In the genomic region with DNA sequence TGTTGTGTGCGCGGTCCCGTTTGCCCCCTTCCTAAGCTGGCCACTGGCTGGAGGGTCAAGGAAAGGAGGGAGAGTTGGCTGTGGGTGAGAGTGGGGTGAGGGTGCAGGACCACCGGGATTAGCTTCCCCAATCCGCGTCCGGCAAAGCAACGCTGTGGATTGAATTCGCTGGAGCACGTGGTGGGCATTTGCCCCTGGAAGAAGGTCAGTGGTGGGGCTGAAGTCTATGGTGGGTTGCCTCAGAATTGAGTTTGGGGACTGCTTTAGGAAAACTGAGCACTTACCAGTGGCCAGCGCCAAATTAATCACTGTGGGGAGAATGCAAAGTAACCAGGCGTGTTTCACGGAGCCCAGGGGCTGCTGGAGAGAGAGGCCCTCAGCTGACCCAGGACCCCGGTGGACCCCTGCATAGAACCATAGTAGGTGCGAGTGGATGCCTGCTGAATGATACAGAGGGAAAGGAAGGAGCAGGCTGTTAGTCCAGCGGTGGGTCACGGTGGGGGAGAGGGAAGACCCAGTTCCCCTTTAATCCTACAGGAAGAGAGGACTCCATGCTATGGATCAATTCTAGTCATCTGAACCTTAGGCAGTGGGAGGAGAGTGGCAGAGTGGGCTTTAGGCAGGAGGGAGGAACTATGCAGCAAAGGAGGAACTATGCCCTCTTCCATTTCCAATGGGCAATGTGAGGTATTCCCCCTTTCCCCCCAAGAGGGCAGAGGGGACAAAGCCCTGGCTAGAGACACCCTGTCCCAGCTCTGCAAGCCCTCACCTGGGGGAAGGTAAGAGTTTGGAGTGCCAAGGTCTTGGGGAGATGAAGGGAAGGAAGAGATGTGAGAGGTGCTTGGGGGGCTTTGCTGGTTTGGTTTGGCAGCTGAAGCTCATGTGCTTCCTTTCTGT, we compare ENCODE assay signal across 1 cellular context.
TF ChIP-seq lines count a peak whose summit lies in the region.

No MANE protein-coding gene starts in this region.

TF ChIP-seq in K562, 482 proteins besides CTCF, POLR2A, EP300 and RAD21 (continued from another document and continues in another):
- TF ChIP-seq, protein P1, sequence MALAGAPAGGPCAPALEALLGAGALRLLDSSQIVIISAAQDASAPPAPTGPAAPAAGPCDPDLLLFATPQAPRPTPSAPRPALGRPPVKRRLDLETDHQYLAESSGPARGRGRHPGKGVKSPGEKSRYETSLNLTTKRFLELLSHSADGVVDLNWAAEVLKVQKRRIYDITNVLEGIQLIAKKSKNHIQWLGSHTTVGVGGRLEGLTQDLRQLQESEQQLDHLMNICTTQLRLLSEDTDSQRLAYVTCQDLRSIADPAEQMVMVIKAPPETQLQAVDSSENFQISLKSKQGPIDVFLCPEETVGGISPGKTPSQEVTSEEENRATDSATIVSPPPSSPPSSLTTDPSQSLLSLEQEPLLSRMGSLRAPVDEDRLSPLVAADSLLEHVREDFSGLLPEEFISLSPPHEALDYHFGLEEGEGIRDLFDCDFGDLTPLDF (CRISPR knock-in tag; IDR thresholded peaks at IDR 0.05), result no peak
- no peak for TF ChIP-seq PPARD (CRISPR knock-in tag; IDR thresholded peaks at IDR 0.05)
- TF ChIP-seq SPI1 (IDR thresholded peaks at IDR 0.05; ENCODE audit: borderline replicate concordance, low read depth, low read length), result peak; percentile 59; the same call in 1 of the 2 replicates
- no peak for TF ChIP-seq FIP1L1 (IDR thresholded peaks at IDR 0.05; ENCODE audit: low read depth, low read length, poor library complexity, severe bottlenecking)
- TF ChIP-seq PKNOX1 (IDR thresholded peaks at IDR 0.05), result no peak
- TF ChIP-seq, protein P2, sequence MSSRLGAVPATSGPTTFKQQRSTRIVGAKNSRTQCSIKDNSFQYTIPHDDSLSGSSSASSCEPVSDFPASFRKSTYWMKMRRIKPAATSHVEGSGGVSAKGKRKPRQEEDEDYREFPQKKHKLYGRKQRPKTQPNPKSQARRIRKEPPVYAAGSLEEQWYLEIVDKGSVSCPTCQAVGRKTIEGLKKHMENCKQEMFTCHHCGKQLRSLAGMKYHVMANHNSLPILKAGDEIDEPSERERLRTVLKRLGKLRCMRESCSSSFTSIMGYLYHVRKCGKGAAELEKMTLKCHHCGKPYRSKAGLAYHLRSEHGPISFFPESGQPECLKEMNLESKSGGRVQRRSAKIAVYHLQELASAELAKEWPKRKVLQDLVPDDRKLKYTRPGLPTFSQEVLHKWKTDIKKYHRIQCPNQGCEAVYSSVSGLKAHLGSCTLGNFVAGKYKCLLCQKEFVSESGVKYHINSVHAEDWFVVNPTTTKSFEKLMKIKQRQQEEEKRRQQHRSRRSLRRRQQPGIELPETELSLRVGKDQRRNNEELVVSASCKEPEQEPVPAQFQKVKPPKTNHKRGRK (tag; IDR thresholded peaks at IDR 0.05), result no peak
- no peak; the same call in 1 of the 2 replicates for TF ChIP-seq VEZF1 (CRISPR knock-in tag; IDR thresholded peaks at IDR 0.05)
- TF ChIP-seq, protein P3, sequence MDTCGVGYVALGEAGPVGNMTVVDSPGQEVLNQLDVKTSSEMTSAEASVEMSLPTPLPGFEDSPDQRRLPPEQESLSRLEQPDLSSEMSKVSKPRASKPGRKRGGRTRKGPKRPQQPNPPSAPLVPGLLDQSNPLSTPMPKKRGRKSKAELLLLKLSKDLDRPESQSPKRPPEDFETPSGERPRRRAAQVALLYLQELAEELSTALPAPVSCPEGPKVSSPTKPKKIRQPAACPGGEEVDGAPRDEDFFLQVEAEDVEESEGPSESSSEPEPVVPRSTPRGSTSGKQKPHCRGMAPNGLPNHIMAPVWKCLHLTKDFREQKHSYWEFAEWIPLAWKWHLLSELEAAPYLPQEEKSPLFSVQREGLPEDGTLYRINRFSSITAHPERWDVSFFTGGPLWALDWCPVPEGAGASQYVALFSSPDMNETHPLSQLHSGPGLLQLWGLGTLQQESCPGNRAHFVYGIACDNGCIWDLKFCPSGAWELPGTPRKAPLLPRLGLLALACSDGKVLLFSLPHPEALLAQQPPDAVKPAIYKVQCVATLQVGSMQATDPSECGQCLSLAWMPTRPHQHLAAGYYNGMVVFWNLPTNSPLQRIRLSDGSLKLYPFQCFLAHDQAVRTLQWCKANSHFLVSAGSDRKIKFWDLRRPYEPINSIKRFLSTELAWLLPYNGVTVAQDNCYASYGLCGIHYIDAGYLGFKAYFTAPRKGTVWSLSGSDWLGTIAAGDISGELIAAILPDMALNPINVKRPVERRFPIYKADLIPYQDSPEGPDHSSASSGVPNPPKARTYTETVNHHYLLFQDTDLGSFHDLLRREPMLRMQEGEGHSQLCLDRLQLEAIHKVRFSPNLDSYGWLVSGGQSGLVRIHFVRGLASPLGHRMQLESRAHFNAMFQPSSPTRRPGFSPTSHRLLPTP (IDR thresholded peaks at IDR 0.05; ENCODE audit: borderline replicate concordance, extremely low read depth, insufficient read length), result no peak
- TF ChIP-seq ZNF280A (IDR thresholded peaks at IDR 0.05; ENCODE audit: low read depth, partially characterized antibody), result no peak
- TF ChIP-seq POLR2H (tag; IDR thresholded peaks at IDR 0.05; ENCODE audit: low read depth), result no peak
- no peak for TF ChIP-seq MLX (CRISPR knock-in tag; conservative IDR thresholded peaks at IDR 0.05)
- TF ChIP-seq SOX6 (IDR thresholded peaks at IDR 0.05), result no peak
- TF ChIP-seq, protein P4, sequence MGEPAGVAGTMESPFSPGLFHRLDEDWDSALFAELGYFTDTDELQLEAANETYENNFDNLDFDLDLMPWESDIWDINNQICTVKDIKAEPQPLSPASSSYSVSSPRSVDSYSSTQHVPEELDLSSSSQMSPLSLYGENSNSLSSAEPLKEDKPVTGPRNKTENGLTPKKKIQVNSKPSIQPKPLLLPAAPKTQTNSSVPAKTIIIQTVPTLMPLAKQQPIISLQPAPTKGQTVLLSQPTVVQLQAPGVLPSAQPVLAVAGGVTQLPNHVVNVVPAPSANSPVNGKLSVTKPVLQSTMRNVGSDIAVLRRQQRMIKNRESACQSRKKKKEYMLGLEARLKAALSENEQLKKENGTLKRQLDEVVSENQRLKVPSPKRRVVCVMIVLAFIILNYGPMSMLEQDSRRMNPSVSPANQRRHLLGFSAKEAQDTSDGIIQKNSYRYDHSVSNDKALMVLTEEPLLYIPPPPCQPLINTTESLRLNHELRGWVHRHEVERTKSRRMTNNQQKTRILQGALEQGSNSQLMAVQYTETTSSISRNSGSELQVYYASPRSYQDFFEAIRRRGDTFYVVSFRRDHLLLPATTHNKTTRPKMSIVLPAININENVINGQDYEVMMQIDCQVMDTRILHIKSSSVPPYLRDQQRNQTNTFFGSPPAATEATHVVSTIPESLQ (CRISPR knock-in tag; IDR thresholded peaks at IDR 0.05), result 0 out of 2 replicates have a peak, but pooled peaks have one; percentile 68
- no peak for TF ChIP-seq POLR2B (IDR thresholded peaks at IDR 0.05; ENCODE audit: low read depth, partially characterized antibody)
- TF ChIP-seq ZNF609 (CRISPR knock-in tag; IDR thresholded peaks at IDR 0.05; ENCODE audit: borderline replicate concordance), result no peak
- TF ChIP-seq ZNF197 (CRISPR knock-in tag; IDR thresholded peaks at IDR 0.05; ENCODE audit: low read depth), result 0 out of 2 replicates have a peak, but pooled peaks have one; percentile 43
- TF ChIP-seq ZFX (CRISPR knock-in tag; IDR thresholded peaks at IDR 0.05), result no peak
- no peak for TF ChIP-seq ZBED1 (IDR thresholded peaks at IDR 0.05)
- TF ChIP-seq TCF7L2 (IDR thresholded peaks at IDR 0.05; ENCODE audit: low read depth, low read length), result no peak
- TF ChIP-seq ZFPM2 (CRISPR knock-in tag; IDR thresholded peaks at IDR 0.05), result no peak
- TF ChIP-seq ZNF695 (CRISPR knock-in tag; IDR thresholded peaks at IDR 0.05), result no peak
- TF ChIP-seq HIVEP1 (CRISPR knock-in tag; IDR thresholded peaks at IDR 0.05), result 0 out of 2 replicates have a peak, but pooled peaks have one; percentile 52
- TF ChIP-seq CBX8 (IDR thresholded peaks at IDR 0.05; ENCODE audit: borderline replicate concordance, extremely low read depth, low read depth, low read length, poor library complexity, severe bottlenecking), result no peak
- TF ChIP-seq MAZ (CRISPR knock-in tag; conservative IDR thresholded peaks at IDR 0.05 in 1 of 2, IDR thresholded peaks at IDR 0.05 in 1 of 2), result 0 out of 4 replicates have a peak, but pooled peaks of 1 of the 2 experiments have one; percentile 36
- no peak for TF ChIP-seq ZNF436 (CRISPR knock-in tag; IDR thresholded peaks at IDR 0.05)
- TF ChIP-seq, protein P5, sequence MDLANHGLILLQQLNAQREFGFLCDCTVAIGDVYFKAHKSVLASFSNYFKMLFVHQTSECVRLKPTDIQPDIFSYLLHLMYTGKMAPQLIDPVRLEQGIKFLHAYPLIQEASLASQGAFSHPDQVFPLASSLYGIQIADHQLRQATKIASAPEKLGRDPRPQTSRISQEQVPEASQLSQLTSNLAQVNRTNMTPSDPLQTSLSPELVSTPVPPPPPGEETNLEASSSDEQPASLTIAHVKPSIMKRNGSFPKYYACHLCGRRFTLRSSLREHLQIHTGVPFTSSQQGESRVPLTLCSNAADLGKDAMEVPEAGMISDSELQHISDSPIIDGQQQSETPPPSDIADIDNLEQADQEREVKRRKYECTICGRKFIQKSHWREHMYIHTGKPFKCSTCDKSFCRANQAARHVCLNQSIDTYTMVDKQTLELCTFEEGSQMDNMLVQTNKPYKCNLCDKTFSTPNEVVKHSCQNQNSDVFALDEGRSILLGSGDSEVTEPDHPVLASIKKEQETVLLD (IDR thresholded peaks at IDR 0.05), result 0 out of 2 replicates have a peak, but pooled peaks have one; percentile 16
- TF ChIP-seq MITF (IDR thresholded peaks at IDR 0.05), result no peak
